1 cellular context compared by ENCODE assay signal in the genomic region with DNA sequence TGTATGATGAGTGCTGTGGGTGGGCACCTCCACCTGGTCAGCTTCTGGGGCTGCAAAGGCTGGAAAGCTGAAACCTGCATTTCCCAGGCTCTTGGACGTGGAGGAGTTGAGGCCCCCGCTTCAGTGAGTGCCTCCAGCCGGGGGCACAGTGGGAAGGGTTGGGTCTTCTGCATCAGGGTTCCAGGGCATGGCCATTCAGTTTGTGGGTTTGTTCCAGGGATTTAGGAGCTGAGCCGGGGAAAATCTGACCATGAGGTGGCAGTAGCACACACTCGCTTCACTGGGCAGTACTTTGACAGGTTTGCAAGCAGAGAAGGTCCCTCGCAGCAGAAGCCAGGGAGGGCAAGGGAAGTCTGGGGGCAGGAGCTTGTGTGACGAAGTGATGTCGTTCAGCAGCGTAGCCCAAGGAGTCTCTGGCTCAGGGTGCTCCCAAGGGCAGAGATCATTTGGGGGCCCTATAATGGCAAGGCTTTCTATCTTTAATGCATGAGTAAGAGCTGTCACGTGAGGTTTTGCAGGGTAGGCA.
TF ChIP-seq lines count a peak whose summit lies in the region.

No MANE protein-coding gene starts in this region.

TF ChIP-seq in HepG2, 621 proteins besides CTCF, POLR2A, EP300 and RAD21 (continued from another document and continues in another):
- TF ChIP-seq, protein P1, sequence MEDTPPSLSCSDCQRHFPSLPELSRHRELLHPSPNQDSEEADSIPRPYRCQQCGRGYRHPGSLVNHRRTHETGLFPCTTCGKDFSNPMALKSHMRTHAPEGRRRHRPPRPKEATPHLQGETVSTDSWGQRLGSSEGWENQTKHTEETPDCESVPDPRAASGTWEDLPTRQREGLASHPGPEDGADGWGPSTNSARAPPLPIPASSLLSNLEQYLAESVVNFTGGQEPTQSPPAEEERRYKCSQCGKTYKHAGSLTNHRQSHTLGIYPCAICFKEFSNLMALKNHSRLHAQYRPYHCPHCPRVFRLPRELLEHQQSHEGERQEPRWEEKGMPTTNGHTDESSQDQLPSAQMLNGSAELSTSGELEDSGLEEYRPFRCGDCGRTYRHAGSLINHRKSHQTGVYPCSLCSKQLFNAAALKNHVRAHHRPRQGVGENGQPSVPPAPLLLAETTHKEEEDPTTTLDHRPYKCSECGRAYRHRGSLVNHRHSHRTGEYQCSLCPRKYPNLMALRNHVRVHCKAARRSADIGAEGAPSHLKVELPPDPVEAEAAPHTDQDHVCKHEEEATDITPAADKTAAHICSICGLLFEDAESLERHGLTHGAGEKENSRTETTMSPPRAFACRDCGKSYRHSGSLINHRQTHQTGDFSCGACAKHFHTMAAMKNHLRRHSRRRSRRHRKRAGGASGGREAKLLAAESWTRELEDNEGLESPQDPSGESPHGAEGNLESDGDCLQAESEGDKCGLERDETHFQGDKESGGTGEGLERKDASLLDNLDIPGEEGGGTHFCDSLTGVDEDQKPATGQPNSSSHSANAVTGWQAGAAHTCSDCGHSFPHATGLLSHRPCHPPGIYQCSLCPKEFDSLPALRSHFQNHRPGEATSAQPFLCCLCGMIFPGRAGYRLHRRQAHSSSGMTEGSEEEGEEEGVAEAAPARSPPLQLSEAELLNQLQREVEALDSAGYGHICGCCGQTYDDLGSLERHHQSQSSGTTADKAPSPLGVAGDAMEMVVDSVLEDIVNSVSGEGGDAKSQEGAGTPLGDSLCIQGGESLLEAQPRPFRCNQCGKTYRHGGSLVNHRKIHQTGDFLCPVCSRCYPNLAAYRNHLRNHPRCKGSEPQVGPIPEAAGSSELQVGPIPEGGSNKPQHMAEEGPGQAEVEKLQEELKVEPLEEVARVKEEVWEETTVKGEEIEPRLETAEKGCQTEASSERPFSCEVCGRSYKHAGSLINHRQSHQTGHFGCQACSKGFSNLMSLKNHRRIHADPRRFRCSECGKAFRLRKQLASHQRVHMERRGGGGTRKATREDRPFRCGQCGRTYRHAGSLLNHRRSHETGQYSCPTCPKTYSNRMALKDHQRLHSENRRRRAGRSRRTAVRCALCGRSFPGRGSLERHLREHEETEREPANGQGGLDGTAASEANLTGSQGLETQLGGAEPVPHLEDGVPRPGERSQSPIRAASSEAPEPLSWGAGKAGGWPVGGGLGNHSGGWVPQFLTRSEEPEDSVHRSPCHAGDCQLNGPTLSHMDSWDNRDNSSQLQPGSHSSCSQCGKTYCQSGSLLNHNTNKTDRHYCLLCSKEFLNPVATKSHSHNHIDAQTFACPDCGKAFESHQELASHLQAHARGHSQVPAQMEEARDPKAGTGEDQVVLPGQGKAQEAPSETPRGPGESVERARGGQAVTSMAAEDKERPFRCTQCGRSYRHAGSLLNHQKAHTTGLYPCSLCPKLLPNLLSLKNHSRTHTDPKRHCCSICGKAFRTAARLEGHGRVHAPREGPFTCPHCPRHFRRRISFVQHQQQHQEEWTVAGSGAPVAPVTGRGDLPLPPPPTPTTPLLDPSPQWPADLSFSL (CRISPR knock-in tag; IDR thresholded peaks at IDR 0.05), result no peak
- TF ChIP-seq DMAP1 (CRISPR knock-in tag; IDR thresholded peaks at IDR 0.05), result no peak
- TF ChIP-seq FOXC1 (CRISPR knock-in tag; IDR thresholded peaks at IDR 0.05; ENCODE audit: borderline replicate concordance), result 0 out of 2 replicates have a peak, but pooled peaks have one; percentile 30
- peak; percentile 24; the same call in 1 of the 2 replicates for TF ChIP-seq RXRB (CRISPR knock-in tag; IDR thresholded peaks at IDR 0.05; ENCODE audit: borderline replicate concordance)
- TF ChIP-seq ZNF382 (CRISPR knock-in tag; IDR thresholded peaks at IDR 0.05; ENCODE audit: borderline replicate concordance), result no peak
- no peak for TF ChIP-seq HNF4G (IDR thresholded peaks at IDR 0.05; ENCODE audit: borderline replicate concordance, low read depth, low read length)
- no peak for TF ChIP-seq HNF4G (CRISPR knock-in tag; IDR thresholded peaks at IDR 0.05; ENCODE audit: borderline replicate concordance, low read depth)
- 0 out of 2 replicates have a peak, but pooled peaks have one; percentile 34 for TF ChIP-seq RXRA (CRISPR knock-in tag; IDR thresholded peaks at IDR 0.05)
- TF ChIP-seq ZNF629 (CRISPR knock-in tag; conservative IDR thresholded peaks at IDR 0.05), result no peak
- TF ChIP-seq FOXA1 (IDR thresholded peaks at IDR 0.05), result no peak
- TF ChIP-seq FOXA1 (CRISPR knock-in tag; IDR thresholded peaks at IDR 0.05), result no peak
- 0 out of 2 replicates have a peak, but pooled peaks have one; percentile 33 for TF ChIP-seq FOSL2 (CRISPR knock-in tag; IDR thresholded peaks at IDR 0.05)
- TF ChIP-seq IKZF4 (CRISPR knock-in tag; IDR thresholded peaks at IDR 0.05; ENCODE audit: borderline replicate concordance, low read depth, not compliant biosample characterization), result no peak
- peak; percentile 67; the same call in 1 of the 2 replicates for TF ChIP-seq ERF (CRISPR knock-in tag; IDR thresholded peaks at IDR 0.05)
- TF ChIP-seq, protein P2, sequence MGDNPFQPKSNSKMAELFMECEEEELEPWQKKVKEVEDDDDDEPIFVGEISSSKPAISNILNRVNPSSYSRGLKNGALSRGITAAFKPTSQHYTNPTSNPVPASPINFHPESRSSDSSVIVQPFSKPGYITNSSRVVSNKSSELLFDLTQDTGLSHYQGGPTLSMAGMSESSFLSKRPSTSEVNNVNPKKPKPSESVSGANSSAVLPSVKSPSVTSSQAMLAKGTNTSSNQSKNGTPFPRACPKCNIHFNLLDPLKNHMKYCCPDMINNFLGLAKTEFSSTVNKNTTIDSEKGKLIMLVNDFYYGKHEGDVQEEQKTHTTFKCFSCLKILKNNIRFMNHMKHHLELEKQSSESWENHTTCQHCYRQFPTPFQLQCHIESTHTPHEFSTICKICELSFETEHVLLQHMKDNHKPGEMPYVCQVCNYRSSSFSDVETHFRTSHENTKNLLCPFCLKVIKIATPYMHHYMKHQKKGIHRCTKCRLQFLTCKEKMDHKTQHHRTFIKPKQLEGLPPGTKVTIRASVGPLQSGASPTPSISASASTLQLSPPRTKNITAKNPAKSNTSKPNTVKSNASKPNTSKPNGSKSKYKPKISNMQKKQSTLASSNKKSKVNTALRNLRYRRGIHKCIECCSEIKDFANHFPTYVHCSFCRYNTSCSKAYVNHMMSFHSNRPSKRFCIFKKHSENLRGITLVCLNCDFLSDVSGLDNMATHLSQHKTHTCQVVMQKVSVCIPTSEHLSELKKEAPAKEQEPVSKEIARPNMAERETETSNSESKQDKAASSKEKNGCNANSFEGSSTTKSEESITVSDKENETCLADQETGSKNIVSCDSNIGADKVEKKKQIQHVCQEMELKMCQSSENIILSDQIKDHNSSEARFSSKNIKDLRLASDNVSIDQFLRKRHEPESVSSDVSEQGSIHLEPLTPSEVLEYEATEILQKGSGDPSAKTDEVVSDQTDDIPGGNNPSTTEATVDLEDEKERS (CRISPR knock-in tag; IDR thresholded peaks at IDR 0.05), result peak; percentile 95
- TF ChIP-seq SIN3B (IDR thresholded peaks at IDR 0.05; ENCODE audit: low read length), result no peak
- peak; percentile 52 for TF ChIP-seq TEAD3 (CRISPR knock-in tag; optimal IDR thresholded peaks at IDR 0.05; ENCODE audit: borderline replicate concordance)
- TF ChIP-seq ZNF530 (CRISPR knock-in tag; IDR thresholded peaks at IDR 0.05; ENCODE audit: low read depth), result no peak
- TF ChIP-seq, protein P3, sequence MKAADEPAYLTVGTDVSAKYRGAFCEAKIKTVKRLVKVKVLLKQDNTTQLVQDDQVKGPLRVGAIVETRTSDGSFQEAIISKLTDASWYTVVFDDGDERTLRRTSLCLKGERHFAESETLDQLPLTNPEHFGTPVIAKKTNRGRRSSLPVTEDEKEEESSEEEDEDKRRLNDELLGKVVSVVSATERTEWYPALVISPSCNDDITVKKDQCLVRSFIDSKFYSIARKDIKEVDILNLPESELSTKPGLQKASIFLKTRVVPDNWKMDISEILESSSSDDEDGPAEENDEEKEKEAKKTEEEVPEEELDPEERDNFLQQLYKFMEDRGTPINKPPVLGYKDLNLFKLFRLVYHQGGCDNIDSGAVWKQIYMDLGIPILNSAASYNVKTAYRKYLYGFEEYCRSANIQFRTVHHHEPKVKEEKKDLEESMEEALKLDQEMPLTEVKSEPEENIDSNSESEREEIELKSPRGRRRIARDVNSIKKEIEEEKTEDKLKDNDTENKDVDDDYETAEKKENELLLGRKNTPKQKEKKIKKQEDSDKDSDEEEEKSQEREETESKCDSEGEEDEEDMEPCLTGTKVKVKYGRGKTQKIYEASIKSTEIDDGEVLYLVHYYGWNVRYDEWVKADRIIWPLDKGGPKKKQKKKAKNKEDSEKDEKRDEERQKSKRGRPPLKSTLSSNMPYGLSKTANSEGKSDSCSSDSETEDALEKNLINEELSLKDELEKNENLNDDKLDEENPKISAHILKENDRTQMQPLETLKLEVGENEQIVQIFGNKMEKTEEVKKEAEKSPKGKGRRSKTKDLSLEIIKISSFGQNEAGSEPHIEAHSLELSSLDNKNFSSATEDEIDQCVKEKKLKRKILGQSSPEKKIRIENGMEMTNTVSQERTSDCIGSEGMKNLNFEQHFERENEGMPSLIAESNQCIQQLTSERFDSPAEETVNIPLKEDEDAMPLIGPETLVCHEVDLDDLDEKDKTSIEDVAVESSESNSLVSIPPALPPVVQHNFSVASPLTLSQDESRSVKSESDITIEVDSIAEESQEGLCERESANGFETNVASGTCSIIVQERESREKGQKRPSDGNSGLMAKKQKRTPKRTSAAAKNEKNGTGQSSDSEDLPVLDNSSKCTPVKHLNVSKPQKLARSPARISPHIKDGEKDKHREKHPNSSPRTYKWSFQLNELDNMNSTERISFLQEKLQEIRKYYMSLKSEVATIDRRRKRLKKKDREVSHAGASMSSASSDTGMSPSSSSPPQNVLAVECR (CRISPR knock-in tag; IDR thresholded peaks at IDR 0.05; ENCODE audit: borderline replicate concordance), result peak; percentile 28; the same call in 1 of the 2 replicates
- no peak for TF ChIP-seq ZNF660 (CRISPR knock-in tag; IDR thresholded peaks at IDR 0.05; ENCODE audit: borderline replicate concordance, low read depth)
- TF ChIP-seq, protein P4, sequence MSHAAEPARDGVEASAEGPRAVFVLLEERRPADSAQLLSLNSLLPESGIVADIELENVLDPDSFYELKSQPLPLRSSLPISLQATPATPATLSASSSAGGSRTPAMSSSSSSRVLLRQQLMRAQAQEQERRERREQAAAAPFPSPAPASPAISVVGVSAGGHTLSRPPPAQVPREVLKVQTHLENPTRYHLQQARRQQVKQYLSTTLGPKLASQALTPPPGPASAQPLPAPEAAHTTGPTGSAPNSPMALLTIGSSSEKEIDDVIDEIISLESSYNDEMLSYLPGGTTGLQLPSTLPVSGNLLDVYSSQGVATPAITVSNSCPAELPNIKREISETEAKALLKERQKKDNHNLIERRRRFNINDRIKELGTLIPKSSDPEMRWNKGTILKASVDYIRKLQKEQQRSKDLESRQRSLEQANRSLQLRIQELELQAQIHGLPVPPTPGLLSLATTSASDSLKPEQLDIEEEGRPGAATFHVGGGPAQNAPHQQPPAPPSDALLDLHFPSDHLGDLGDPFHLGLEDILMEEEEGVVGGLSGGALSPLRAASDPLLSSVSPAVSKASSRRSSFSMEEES (CRISPR knock-in tag; IDR thresholded peaks at IDR 0.05), result 0 out of 2 replicates have a peak, but pooled peaks have one; percentile 48
- TF ChIP-seq, protein P5, sequence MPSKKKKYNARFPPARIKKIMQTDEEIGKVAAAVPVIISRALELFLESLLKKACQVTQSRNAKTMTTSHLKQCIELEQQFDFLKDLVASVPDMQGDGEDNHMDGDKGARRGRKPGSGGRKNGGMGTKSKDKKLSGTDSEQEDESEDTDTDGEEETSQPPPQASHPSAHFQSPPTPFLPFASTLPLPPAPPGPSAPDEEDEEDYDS (CRISPR knock-in tag; IDR thresholded peaks at IDR 0.05), result no peak
- no peak for TF ChIP-seq BORCS8-MEF2B (CRISPR knock-in tag; IDR thresholded peaks at IDR 0.05)
- no peak for TF ChIP-seq GTF2F1 (IDR thresholded peaks at IDR 0.05; ENCODE audit: low read length)
- TF ChIP-seq KDM4B (CRISPR knock-in tag; IDR thresholded peaks at IDR 0.05), result no peak
- no peak for TF ChIP-seq ZNF709 (CRISPR knock-in tag; IDR thresholded peaks at IDR 0.05)
- peak; percentile 58; the same call in 1 of the 2 replicates for TF ChIP-seq NRL (CRISPR knock-in tag; IDR thresholded peaks at IDR 0.05; ENCODE audit: borderline replicate concordance)
- no peak for TF ChIP-seq ZFP36L2 (CRISPR knock-in tag; IDR thresholded peaks at IDR 0.05)
- TF ChIP-seq POLR2G (IDR thresholded peaks at IDR 0.05; ENCODE audit: low read depth, low read length), result no peak
- TF ChIP-seq ZNF598 (CRISPR knock-in tag; IDR thresholded peaks at IDR 0.05; ENCODE audit: borderline replicate concordance), result peak; percentile 61; the same call in 1 of the 2 replicates
- no peak for TF ChIP-seq HNRNPH1 (optimal IDR thresholded peaks at IDR 0.05; ENCODE audit: low read depth, low read length)
- TF ChIP-seq ISX (CRISPR knock-in tag; conservative IDR thresholded peaks at IDR 0.05), result no peak
- TF ChIP-seq GABPA (IDR thresholded peaks at IDR 0.05; ENCODE audit: low read depth, low read length), result no peak
- no peak for TF ChIP-seq GABPA (CRISPR knock-in tag; IDR thresholded peaks at IDR 0.05; ENCODE audit: low read depth)
- no peak for TF ChIP-seq SMYD3 (CRISPR knock-in tag; IDR thresholded peaks at IDR 0.05)
- TF ChIP-seq, protein P6, sequence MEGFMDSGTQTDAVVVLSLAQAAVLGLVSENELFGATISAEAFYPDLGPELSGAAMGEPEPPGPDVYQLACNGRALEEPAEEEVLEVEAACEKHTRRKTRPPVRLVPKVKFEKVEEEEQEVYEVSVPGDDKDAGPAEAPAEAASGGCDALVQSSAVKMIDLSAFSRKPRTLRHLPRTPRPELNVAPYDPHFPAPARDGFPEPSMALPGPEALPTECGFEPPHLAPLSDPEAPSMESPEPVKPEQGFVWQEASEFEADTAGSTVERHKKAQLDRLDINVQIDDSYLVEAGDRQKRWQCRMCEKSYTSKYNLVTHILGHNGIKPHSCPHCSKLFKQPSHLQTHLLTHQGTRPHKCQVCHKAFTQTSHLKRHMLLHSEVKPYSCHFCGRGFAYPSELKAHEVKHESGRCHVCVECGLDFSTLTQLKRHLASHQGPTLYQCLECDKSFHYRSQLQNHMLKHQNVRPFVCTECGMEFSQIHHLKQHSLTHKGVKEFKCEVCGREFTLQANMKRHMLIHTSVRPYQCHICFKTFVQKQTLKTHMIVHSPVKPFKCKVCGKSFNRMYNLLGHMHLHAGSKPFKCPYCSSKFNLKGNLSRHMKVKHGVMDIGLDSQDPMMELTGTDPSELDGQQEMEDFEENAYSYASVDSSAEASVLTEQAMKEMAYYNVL (CRISPR knock-in tag; IDR thresholded peaks at IDR 0.05; ENCODE audit: borderline replicate concordance), result peak; percentile 51; the same call in 1 of the 2 replicates
- TF ChIP-seq MBD4 (IDR thresholded peaks at IDR 0.05; ENCODE audit: borderline replicate concordance, low read length), result no peak
